In genomic region chrX:142089193-142089592, GRCh38 we compare ENCODE assay signal across 10 cellular contexts.
DNase-seq lines count a peak whose midpoint lies in the region; ATAC-seq and TF ChIP-seq lines count a peak whose summit lies in the region.
"Had no signal": no experiment of that assay in that cellular context is flagged by ENCODE, and none has a peak within 500 bp of the region (broad histone marks: within the 10 kb centered on the region; RNA-seq: fewer than 3 reads in every experiment).

No MANE protein-coding gene starts in this region.

- H3K4me3 ChIP-seq in HFF-Myc (replicated peaks; ENCODE audit: low read depth, low read length) = no peak overlapping the region
- H3K4me3 ChIP-seq in adrenal gland = no peak overlapping the region
- no peak overlapping the region for H3K4me3 ChIP-seq in kidney epithelial cell (ENCODE audit: low read depth, low read length)

- H3K4me1 ChIP-seq in adrenal gland (replicated peaks in 1 of 2) = no peaks in the 10 kb centered on the region

- 9 to 24% (median 12%) methylated on average over 1 of the region's 1 CpG for WGBS in adrenal gland, 4 donors

- DNase-seq in AG09319 (ENCODE audit: extremely low read depth, low read depth) = no peak
- DNase-seq in HFF-Myc (ENCODE audit: extremely low read depth, low read depth) = peak; percentile 3
- no peak for DNase-seq in adrenal gland
- DNase-seq in kidney epithelial cell (ENCODE audit: low read depth) = no peak
- no peak for DNase-seq in foreskin melanocyte
- DNase-seq in NCI-H146 (lab: John Stamatoyannopoulos, UW) = no peak
- DNase-seq in effector CD4-positive, alpha-beta T cell = no peak
- DNase-seq: activated T-cell treated with anti-CD3 and anti-CD28 coated beads, Interleukin-2, amount 50 U/mL, for 4 hours; RPMI8226 had no signal

- no peaks in the 10 kb centered on the region for H3K9me3 ChIP-seq in adrenal gland (replicated peaks in 1 of 3)

- intact Hi-C loops in adrenal gland (cut with DNase I) = no loop called here

- ATAC-seq in GM18870 (IDR thresholded peaks at IDR 0.05; ENCODE audit: unreplicated experiment) = no peak
- ATAC-seq: activated T-cell treated with anti-CD3 and anti-CD28 coated beads, Interleukin-2, amount 50 U/mL, for 4 hours had no signal

- H3K36me3 ChIP-seq in adrenal gland (replicated peaks in 1 of 2) (no peaks in the 10 kb centered on the region), kidney epithelial cell (ENCODE audit: control insufficient read depth, insufficient read depth, low read length) (no peaks in the 10 kb centered on the region)

- H3K27me3 ChIP-seq in adrenal gland (peaks cover 3% of the 10 kb centered on the region), kidney epithelial cell (ENCODE audit: control insufficient read depth, insufficient read depth, low read length) (no peaks in the 10 kb centered on the region)

- no peak for TF ChIP-seq POLR2A in adrenal gland (IDR thresholded peaks at IDR 0.05)

- no peak overlapping the region for H3K27ac ChIP-seq in adrenal gland

- TF ChIP-seq CTCF in AG09319 (IDR thresholded peaks at IDR 0.05; ENCODE audit: low read depth, low read length) (peak; percentile 8), HFF-Myc (IDR thresholded peaks at IDR 0.05; ENCODE audit: low read depth, low read length, missing control alignments) (peak; percentile 27), adrenal gland (IDR thresholded peaks at IDR 0.05) (peak in 4 of 6 experiments; percentile 12 to 49 (median 28)), kidney epithelial cell (IDR thresholded peaks at IDR 0.05; ENCODE audit: insufficient read depth, low read length, poor library complexity, severe bottlenecking) (peak; percentile 46)
